In the genomic region with DNA sequence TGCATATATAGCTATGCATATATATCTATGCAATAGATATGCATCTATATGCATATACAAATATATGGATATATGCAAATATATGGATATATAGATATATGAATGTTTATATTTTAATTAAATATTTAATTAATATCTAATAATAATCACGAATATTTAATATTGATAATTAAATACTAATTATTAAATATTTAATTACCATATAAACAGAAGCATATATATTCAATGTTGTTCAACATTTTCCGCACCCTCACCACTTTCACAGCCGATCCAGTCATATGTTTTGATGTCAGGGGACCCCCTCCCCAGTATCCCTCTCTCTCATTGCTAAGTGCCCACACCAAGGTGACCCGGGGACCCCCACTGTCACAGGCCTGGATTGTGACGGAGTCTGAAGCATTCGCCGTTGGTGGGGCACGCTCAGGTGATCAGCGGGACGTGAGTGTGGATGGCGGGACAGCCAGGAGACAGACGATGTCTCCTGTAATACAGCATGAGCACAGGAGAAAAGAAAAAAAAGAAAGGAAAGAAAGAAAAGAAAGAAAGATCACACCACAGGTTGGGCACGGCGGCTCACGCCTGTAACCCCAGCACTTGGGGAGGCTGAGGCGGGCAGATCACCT, we compare ENCODE assay signal across 19 cellular contexts.
DNase-seq lines count a peak whose midpoint lies in the region; ATAC-seq and TF ChIP-seq lines count a peak whose summit lies in the region.
"Had no signal": no experiment of that assay in that cellular context is flagged by ENCODE, and none has a peak within 500 bp of the region (broad histone marks: within the 10 kb centered on the region; RNA-seq: fewer than 3 reads in every experiment).

No MANE protein-coding gene starts in this region.

- H3K4me1 ChIP-seq in DND-41 (ENCODE audit: insufficient read depth, low read length), result no peaks in the 10 kb centered on the region
- H3K4me1 ChIP-seq: A549, Caco-2 had no signal

- no peaks in the 10 kb centered on the region for H4K20me1 ChIP-seq in DND-41 (ENCODE audit: insufficient read depth, low read length)

- no peaks in the 10 kb centered on the region for H3K36me3 ChIP-seq in DND-41 (ENCODE audit: insufficient read depth, low read length)

- CTCF ChIA-PET in activated CD4-positive, alpha-beta T cell treated with anti-CD3 and anti-CD28 coated beads for 36 hours (lab: Charles Lee), result no interaction called here
- CTCF ChIA-PET in activated CD4-positive, alpha-beta memory T cell treated with anti-CD3 and anti-CD28 coated beads for 36 hours (lab: Charles Lee), result no interaction called here

- no peaks in the 10 kb centered on the region for H3K27me3 ChIP-seq in DND-41 (ENCODE audit: insufficient read depth, low read length, poor library complexity)

- H3K4me3 ChIP-seq in DND-41 (ENCODE audit: low read depth in 1 of 2, low read length in 2 of 2), result no peak overlapping the region
- H3K4me3 ChIP-seq: A549, GM23338 had no signal

- H3K9me3 Mint-ChIP-seq in activated CD4-positive, alpha-beta T cell treated with anti-CD3 and anti-CD28 coated beads for 36 hours (ENCODE audit: low read depth), result no peaks in the 10 kb centered on the region
- peaks cover 2% of the 10 kb centered on the region for H3K9me3 Mint-ChIP-seq in activated CD4-positive, alpha-beta memory T cell treated with anti-CD3 and anti-CD28 coated beads for 36 hours
- peaks cover 27% of the 10 kb centered on the region for H3K9me3 Mint-ChIP-seq in endothelial cell (ENCODE audit: unreplicated experiment)

- POLR2A ChIA-PET in activated CD4-positive, alpha-beta T cell treated with anti-CD3 and anti-CD28 coated beads for 36 hours (lab: Charles Lee), result no interaction called here
- POLR2A ChIA-PET in activated CD4-positive, alpha-beta memory T cell treated with anti-CD3 and anti-CD28 coated beads for 36 hours (lab: Charles Lee), result no interaction called here

- peak; percentile 6 for DNase-seq in activated CD4-positive, alpha-beta T cell treated with anti-CD3 and anti-CD28 coated beads for 36 hours
- no peak for DNase-seq in activated CD4-positive, alpha-beta T cell treated with anti-CD3 and anti-CD28 coated beads for 1 hour
- no peak for DNase-seq in DND-41
- peak; percentile 10 for DNase-seq in activated CD4-positive, alpha-beta memory T cell treated with anti-CD3 and anti-CD28 coated beads for 36 hours
- no peak for DNase-seq in endothelial cell (ENCODE audit: low spot score)
- no peak for DNase-seq in NCI-H146 treated with DMSO at 0.1 percent for 48 hours (lab: John Stamatoyannopoulos, UW; ENCODE audit: unreplicated experiment)
- DNase-seq: Caco-2, KG1, NCI-H1105, NCI-H187, NCI-H2171, NCI-H82, SHP77 treated with DMSO at 0.1 percent for 48 hours had no signal

- TF ChIP-seq CTCF in DND-41 (IDR thresholded peaks at IDR 0.05; ENCODE audit: borderline replicate concordance, extremely low read depth, low read length, poor library complexity, severe bottlenecking), result no peak
- no peak for TF ChIP-seq CTCF in endothelial cell (IDR thresholded peaks at IDR 0.05; ENCODE audit: unreplicated experiment)

- H3K27me3 Mint-ChIP-seq in activated CD4-positive, alpha-beta T cell treated with anti-CD3 and anti-CD28 coated beads for 36 hours, result peaks cover 2% of the 10 kb centered on the region
- H3K27me3 Mint-ChIP-seq in activated CD4-positive, alpha-beta memory T cell treated with anti-CD3 and anti-CD28 coated beads for 36 hours, result peaks cover 2% of the 10 kb centered on the region
- H3K27me3 Mint-ChIP-seq in endothelial cell (ENCODE audit: unreplicated experiment), result no peaks in the 10 kb centered on the region

- H3K79me2 ChIP-seq in DND-41 (ENCODE audit: insufficient read depth, low read length), result no peaks in the 10 kb centered on the region

- H3K9ac ChIP-seq in DND-41 (ENCODE audit: low read depth, low read length), result no peak overlapping the region

- ATAC-seq in activated CD4-positive, alpha-beta T cell treated with anti-CD3 and anti-CD28 coated beads for 36 hours, result peak; percentile 36
- ATAC-seq in DND-41 (ENCODE audit: insufficient read depth, low read depth) (0 out of 3 replicates have a peak, but pooled peaks have one; percentile 31), HG02588 (IDR thresholded peaks at IDR 0.05; ENCODE audit: unreplicated experiment) (no peak), HG03196 (IDR thresholded peaks at IDR 0.05; ENCODE audit: unreplicated experiment) (no peak)
- ATAC-seq: A549, GM23338 had no signal

- peak overlapping the region; percentile 6 for H3K4me3 Mint-ChIP-seq in activated CD4-positive, alpha-beta T cell treated with anti-CD3 and anti-CD28 coated beads for 36 hours
- H3K4me3 Mint-ChIP-seq in activated CD4-positive, alpha-beta memory T cell treated with anti-CD3 and anti-CD28 coated beads for 36 hours, result no peak overlapping the region
- H3K4me3 Mint-ChIP-seq in endothelial cell (ENCODE audit: unreplicated experiment), result peak overlapping the region; percentile 3
- H3K4me3 Mint-ChIP-seq: CD14-positive monocyte, GM23338 had no signal

- no peak overlapping the region for H2AFZ ChIP-seq in DND-41 (ENCODE audit: low read depth, low read length)
- H2AFZ ChIP-seq: GM23338 had no signal

- no peak overlapping the region for H3K27ac ChIP-seq in DND-41 (ENCODE audit: low read length)
- H3K27ac ChIP-seq: A549, HL-60 had no signal

- H3K4me2 ChIP-seq in DND-41 (ENCODE audit: insufficient read depth, low read length), result no peak overlapping the region
- H3K4me2 ChIP-seq: A549, GM23338 had no signal

- H3K4me1 Mint-ChIP-seq in activated CD4-positive, alpha-beta T cell treated with anti-CD3 and anti-CD28 coated beads for 36 hours, result no peaks in the 10 kb centered on the region
- H3K4me1 Mint-ChIP-seq in activated CD4-positive, alpha-beta memory T cell treated with anti-CD3 and anti-CD28 coated beads for 36 hours (ENCODE audit: low read depth), result no peaks in the 10 kb centered on the region
- no peaks in the 10 kb centered on the region for H3K4me1 Mint-ChIP-seq in endothelial cell (ENCODE audit: unreplicated experiment)
- H3K4me1 Mint-ChIP-seq: CD14-positive monocyte, GM23338 had no signal

- intact Hi-C loops in activated CD4-positive, alpha-beta T cell treated with anti-CD3 and anti-CD28 coated beads for 36 hours (cut with DNase I, micrococcal nuclease), result no loop called here
- intact Hi-C loops in activated CD4-positive, alpha-beta memory T cell treated with anti-CD3 and anti-CD28 coated beads for 36 hours (cut with micrococcal nuclease), result no loop called here

- H3K36me3 Mint-ChIP-seq in activated CD4-positive, alpha-beta T cell treated with anti-CD3 and anti-CD28 coated beads for 36 hours (ENCODE audit: low read depth), result no peaks in the 10 kb centered on the region
- no peaks in the 10 kb centered on the region for H3K36me3 Mint-ChIP-seq in activated CD4-positive, alpha-beta memory T cell treated with anti-CD3 and anti-CD28 coated beads for 36 hours
- H3K36me3 Mint-ChIP-seq in endothelial cell (ENCODE audit: low read depth, unreplicated experiment), result peaks cover 8% of the 10 kb centered on the region
- H3K36me3 Mint-ChIP-seq: CD14-positive monocyte had no signal

- no peak overlapping the region for H3K27ac Mint-ChIP-seq in activated CD4-positive, alpha-beta T cell treated with anti-CD3 and anti-CD28 coated beads for 36 hours
- H3K27ac Mint-ChIP-seq in activated CD4-positive, alpha-beta memory T cell treated with anti-CD3 and anti-CD28 coated beads for 36 hours, result no peak overlapping the region
- no peak overlapping the region for H3K27ac Mint-ChIP-seq in endothelial cell (ENCODE audit: unreplicated experiment)
- H3K27ac Mint-ChIP-seq: CD14-positive monocyte, GM23338 had no signal

- H3K9me3 ChIP-seq in DND-41 (ENCODE audit: insufficient read depth, low read length, severe bottlenecking), result no peaks in the 10 kb centered on the region
- H3K9me3 ChIP-seq: A549, Caco-2 had no signal

Comparison
In these comparisons a context has a peak if more than half of its experiments do, and no peak if none do; other contexts are left out.
1. DNase-seq: peak in activated CD4-positive, alpha-beta T cell treated with anti-CD3 and anti-CD28 coated beads for 36 hours (single experiment) and activated CD4-positive, alpha-beta memory T cell treated with anti-CD3 and anti-CD28 coated beads for 36 hours (single experiment); none in activated CD4-positive, alpha-beta T cell treated with anti-CD3 and anti-CD28 coated beads for 1 hour (single experiment), DND-41 (single experiment), endothelial cell (single experiment) and NCI-H146 treated with DMSO at 0.1 percent for 48 hours (single experiment).
2. ATAC-seq: peak in activated CD4-positive, alpha-beta T cell treated with anti-CD3 and anti-CD28 coated beads for 36 hours (single experiment) and DND-41 (single experiment); none in HG02588 (single experiment) and HG03196 (single experiment).